8 cellular contexts compared by ENCODE assay signal in the genomic region with DNA sequence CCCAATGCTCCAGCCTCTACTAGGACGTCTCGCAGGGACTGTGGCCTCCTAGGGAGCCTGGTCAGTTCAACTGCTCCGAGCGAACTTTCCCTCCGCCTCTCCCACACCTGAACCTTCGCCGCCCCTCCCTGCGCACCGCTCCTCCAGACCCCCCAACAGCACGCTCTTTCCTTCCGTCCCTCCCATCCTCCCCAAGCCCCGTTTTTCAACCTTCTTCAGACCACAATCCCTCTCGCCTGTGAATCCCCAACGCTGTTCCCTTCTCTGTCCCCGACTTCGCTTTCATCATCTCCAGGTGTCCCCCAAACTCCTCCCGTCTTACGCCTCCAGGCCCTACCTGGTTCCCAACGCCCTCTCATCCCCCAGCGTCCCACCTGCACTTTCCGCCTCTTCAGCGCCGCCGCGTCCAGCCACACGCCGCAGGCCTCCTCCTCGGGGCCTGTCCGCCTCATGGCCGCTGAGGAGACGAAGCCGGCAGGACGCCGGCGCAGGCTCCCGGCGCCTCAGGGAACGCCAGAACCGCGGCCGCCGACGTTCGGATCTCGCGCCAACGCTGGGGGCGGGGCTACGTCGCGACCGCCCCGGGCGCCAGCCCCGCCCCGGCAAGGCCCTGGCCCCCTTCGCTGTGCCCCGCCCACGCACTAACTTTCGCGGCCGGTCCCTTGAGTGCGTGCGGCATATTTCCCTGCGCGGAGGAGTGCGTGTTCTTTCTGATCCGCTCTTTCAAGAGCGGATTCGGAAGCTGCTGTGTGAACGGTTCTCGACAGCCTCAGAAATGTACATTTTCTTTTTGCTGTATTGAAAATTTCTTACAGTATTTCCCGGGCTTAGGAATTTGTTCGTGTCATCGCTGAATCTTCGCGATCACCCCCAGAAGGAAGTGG. TPM values are rescaled to one million over a fixed set of nuclear protein-coding genes. Genes with fewer than 3 reads are reported as not detected.
DNase-seq lines count a peak whose midpoint lies in the region; ATAC-seq and TF ChIP-seq lines count a peak whose summit lies in the region.

Gene AUNIP (minus strand): TSS at position 552 of the 884 bp plus-strand sequence. CDS start 100 bp downstream, at position 452.

- intact Hi-C loops in A673 (cut with micrococcal nuclease; ENCODE audit: unreplicated experiment), result no loop called here

- H3K27ac Mint-ChIP-seq in central memory CD8-positive, alpha-beta T cell (ENCODE audit: low read depth), result peak within 1 kb of the TSS; percentile 52

- H3K4me3 ChIP-seq in A673 (ENCODE audit: low read depth, low read length, poor library complexity, severe bottlenecking) (peak within 1 kb of the TSS; percentile 86), kidney epithelial cell (ENCODE audit: low read depth, low read length) (peak within 1 kb of the TSS; percentile 66)

- H3K27ac ChIP-seq in A673 (ENCODE audit: low read depth, low read length, poor library complexity, severe bottlenecking), result peak within 1 kb of the TSS; percentile 87

- no TSS peak for BruUV-seq in A673 (replicated peaks; lab: Mats Ljungman, UMichigan)

- no peaks in the 10 kb centered on the region for H3K9me3 Mint-ChIP-seq in central memory CD8-positive, alpha-beta T cell

- H3K4me1 Mint-ChIP-seq in central memory CD8-positive, alpha-beta T cell, result peaks cover 17% of the 10 kb centered on the region

- TF ChIP-seq CTCF in A673 (conservative IDR thresholded peaks at IDR 0.05; ENCODE audit: low read depth, low read length), result no peak
- no peak for TF ChIP-seq CTCF in kidney epithelial cell (IDR thresholded peaks at IDR 0.05; ENCODE audit: insufficient read depth, low read length, poor library complexity, severe bottlenecking)

- no peaks in the 10 kb centered on the region for H3K27me3 Mint-ChIP-seq in central memory CD8-positive, alpha-beta T cell

- ATAC-seq in GM18861 (IDR thresholded peaks at IDR 0.05; ENCODE audit: unreplicated experiment) (peak; percentile 75), HG03135 (IDR thresholded peaks at IDR 0.05; ENCODE audit: unreplicated experiment) (peak; percentile 78)
- ATAC-seq in activated CD4-positive, CD25-positive, alpha-beta regulatory T cell treated with anti-CD3 and anti-CD28 coated beads, Interleukin-2, amount 50 U/mL, for 24 hours, result peak; percentile 96 to 97
- ATAC-seq in central memory CD8-positive, alpha-beta T cell (replicated peaks; ENCODE audit: extremely low read depth, poor library complexity, severe bottlenecking), result peak; percentile 94

- H3K36me3 Mint-ChIP-seq in central memory CD8-positive, alpha-beta T cell (ENCODE audit: insufficient read depth), result peaks cover 3% of the 10 kb centered on the region

- peak within 1 kb of the TSS; percentile 83 for H3K4me3 Mint-ChIP-seq in central memory CD8-positive, alpha-beta T cell

- POLR2A ChIA-PET in A673 (lab: Charles Lee; ENCODE audit: low non-redundant PET), result no interaction called here

- H3K4me1 ChIP-seq in A673 (ENCODE audit: insufficient read depth, low read length, poor library complexity, severe bottlenecking), result peaks cover 7% of the 10 kb centered on the region

- DNase-seq in A673 (ENCODE audit: low spot score) (peak; percentile 95), NCI-H2227 treated with DMSO at 0.1 percent for 48 hours (lab: John Stamatoyannopoulos, UW) (peak; percentile 86), kidney epithelial cell (ENCODE audit: low read depth) (no peak)
- DNase-seq in central memory CD8-positive, alpha-beta T cell (ENCODE audit: low spot score in 2 of 2), result peak; percentile 72 to 77
- peak; percentile 78 to 85 for DNase-seq in stimulated activated CD4-positive, alpha-beta T cell treated with anti-CD3 and anti-CD28 coated beads, Interleukin-15, amount 100 ng/mL, for 1 hour (ENCODE audit: low read depth in 1 of 2, low spot score in 1 of 2)

- H3K27me3 ChIP-seq in A673 (replicated peaks; ENCODE audit: insufficient read depth, low read depth, low read length, poor library complexity) (no peaks in the 10 kb centered on the region), kidney epithelial cell (ENCODE audit: control insufficient read depth, insufficient read depth, low read length) (no peaks in the 10 kb centered on the region)

- CTCF ChIA-PET in A673 (lab: Charles Lee), result no interaction called here

- no peaks in the 10 kb centered on the region for H3K9me3 ChIP-seq in A673 (ENCODE audit: low read depth, low read length, poor library complexity, severe bottlenecking)

- H3K36me3 ChIP-seq in A673 (ENCODE audit: insufficient read depth, low read length, poor library complexity, severe bottlenecking), result no peaks in the 10 kb centered on the region
- no peaks in the 10 kb centered on the region for H3K36me3 ChIP-seq in kidney epithelial cell (ENCODE audit: control insufficient read depth, insufficient read depth, low read length)

RNA-seq across cellular contexts. Expression of gene AUNIP, which starts in this region (rescaled TPM):
- 17.7 and 18.9 TPM in 2 replicates for total RNA-seq in A673 (2021)
- 1.7 and 6.2 TPM in 2 replicates for total RNA-seq in kidney epithelial cell
